In the genomic region with DNA sequence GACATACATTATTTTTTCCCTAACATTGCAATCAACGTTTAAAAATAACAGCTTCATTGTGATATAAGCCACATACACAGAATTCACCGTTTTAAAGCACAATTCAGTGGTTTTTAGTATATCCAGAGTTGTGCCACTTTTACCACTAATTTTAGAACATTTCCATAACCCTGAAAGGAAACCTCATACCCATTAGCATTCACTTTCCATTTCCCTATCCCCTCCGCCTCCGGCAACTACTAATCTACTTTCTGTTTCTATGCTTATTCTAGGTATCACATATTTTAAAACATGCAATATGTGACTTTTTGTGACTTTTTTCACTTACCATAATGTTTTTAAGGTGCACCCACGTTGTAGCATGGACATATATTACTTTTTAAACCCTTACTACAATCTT, we compare ENCODE assay signal across 1 cellular context.
TF ChIP-seq lines count a peak whose summit lies in the region.

No MANE protein-coding gene starts in this region.

TF ChIP-seq in HepG2, 621 proteins besides CTCF, POLR2A, EP300 and RAD21:
- TF ChIP-seq, protein P1, sequence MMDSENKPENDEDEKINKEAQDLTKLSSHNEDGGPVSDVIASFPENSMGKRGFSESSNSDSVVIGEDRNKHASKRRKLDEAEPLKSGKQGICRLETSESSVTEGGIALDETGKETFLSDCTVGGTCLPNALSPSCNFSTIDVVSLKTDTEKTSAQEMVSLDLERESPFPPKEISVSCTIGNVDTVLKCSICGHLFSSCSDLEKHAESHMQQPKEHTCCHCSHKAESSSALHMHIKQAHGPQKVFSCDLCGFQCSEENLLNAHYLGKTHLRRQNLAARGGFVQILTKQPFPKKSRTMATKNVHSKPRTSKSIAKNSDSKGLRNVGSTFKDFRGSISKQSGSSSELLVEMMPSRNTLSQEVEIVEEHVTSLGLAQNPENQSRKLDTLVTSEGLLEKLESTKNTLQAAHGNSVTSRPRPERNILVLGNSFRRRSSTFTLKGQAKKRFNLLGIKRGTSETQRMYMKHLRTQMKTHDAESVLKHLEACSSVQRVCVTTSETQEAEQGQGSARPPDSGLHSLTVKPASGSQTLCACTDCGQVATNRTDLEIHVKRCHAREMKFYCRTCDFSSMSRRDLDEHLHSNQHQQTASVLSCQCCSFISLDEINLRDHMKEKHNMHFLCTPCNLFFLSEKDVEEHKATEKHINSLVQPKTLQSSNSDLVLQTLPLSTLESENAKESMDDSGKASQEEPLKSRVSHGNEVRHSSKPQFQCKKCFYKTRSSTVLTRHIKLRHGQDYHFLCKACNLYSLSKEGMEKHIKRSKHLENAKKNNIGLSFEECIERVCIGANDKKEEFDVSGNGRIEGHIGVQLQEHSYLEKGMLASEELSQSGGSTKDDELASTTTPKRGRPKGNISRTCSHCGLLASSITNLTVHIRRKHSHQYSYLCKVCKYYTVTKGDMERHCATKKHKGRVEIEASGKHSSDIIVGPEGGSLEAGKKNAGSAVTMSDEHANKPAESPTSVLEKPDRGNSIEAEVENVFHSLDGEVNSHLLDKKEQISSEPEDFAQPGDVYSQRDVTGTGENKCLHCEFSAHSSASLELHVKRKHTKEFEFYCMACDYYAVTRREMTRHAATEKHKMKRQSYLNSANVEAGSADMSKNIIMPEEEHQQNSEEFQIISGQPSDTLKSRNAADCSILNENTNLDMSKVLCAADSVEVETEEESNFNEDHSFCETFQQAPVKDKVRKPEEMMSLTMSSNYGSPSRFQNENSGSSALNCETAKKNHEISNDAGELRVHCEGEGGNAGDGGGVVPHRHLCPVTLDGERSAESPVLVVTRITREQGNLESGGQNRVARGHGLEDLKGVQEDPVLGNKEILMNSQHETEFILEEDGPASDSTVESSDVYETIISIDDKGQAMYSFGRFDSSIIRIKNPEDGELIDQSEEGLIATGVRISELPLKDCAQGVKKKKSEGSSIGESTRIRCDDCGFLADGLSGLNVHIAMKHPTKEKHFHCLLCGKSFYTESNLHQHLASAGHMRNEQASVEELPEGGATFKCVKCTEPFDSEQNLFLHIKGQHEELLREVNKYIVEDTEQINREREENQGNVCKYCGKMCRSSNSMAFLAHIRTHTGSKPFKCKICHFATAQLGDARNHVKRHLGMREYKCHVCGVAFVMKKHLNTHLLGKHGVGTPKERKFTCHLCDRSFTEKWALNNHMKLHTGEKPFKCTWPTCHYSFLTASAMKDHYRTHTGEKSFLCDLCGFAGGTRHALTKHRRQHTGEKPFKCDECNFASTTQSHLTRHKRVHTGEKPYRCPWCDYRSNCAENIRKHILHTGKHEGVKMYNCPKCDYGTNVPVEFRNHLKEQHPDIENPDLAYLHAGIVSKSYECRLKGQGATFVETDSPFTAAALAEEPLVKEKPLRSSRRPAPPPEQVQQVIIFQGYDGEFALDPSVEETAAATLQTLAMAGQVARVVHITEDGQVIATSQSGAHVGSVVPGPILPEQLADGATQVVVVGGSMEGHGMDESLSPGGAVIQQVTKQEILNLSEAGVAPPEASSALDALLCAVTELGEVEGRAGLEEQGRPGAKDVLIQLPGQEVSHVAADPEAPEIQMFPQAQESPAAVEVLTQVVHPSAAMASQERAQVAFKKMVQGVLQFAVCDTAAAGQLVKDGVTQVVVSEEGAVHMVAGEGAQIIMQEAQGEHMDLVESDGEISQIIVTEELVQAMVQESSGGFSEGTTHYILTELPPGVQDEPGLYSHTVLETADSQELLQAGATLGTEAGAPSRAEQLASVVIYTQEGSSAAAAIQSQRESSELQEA (CRISPR knock-in tag; IDR thresholded peaks at IDR 0.05; ENCODE audit: not compliant biosample characterization) = no peak
- TF ChIP-seq HNRNPLL (IDR thresholded peaks at IDR 0.05; ENCODE audit: low read depth, low read length, poor library complexity, severe bottlenecking) = no peak
- no peak for TF ChIP-seq HNRNPH1 (optimal IDR thresholded peaks at IDR 0.05; ENCODE audit: low read depth, low read length)
- TF ChIP-seq, protein P2, sequence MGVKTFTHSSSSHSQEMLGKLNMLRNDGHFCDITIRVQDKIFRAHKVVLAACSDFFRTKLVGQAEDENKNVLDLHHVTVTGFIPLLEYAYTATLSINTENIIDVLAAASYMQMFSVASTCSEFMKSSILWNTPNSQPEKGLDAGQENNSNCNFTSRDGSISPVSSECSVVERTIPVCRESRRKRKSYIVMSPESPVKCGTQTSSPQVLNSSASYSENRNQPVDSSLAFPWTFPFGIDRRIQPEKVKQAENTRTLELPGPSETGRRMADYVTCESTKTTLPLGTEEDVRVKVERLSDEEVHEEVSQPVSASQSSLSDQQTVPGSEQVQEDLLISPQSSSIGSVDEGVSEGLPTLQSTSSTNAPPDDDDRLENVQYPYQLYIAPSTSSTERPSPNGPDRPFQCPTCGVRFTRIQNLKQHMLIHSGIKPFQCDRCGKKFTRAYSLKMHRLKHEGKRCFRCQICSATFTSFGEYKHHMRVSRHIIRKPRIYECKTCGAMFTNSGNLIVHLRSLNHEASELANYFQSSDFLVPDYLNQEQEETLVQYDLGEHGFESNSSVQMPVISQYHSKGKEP (CRISPR knock-in tag; IDR thresholded peaks at IDR 0.05) = no peak
- no peak for TF ChIP-seq EED (CRISPR knock-in tag; IDR thresholded peaks at IDR 0.05)
- TF ChIP-seq, protein P3, sequence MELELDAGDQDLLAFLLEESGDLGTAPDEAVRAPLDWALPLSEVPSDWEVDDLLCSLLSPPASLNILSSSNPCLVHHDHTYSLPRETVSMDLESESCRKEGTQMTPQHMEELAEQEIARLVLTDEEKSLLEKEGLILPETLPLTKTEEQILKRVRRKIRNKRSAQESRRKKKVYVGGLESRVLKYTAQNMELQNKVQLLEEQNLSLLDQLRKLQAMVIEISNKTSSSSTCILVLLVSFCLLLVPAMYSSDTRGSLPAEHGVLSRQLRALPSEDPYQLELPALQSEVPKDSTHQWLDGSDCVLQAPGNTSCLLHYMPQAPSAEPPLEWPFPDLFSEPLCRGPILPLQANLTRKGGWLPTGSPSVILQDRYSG (CRISPR knock-in tag; IDR thresholded peaks at IDR 0.05) = no peak
- no peak for TF ChIP-seq MED1 (CRISPR knock-in tag; IDR thresholded peaks at IDR 0.05)
- TF ChIP-seq, protein P4, sequence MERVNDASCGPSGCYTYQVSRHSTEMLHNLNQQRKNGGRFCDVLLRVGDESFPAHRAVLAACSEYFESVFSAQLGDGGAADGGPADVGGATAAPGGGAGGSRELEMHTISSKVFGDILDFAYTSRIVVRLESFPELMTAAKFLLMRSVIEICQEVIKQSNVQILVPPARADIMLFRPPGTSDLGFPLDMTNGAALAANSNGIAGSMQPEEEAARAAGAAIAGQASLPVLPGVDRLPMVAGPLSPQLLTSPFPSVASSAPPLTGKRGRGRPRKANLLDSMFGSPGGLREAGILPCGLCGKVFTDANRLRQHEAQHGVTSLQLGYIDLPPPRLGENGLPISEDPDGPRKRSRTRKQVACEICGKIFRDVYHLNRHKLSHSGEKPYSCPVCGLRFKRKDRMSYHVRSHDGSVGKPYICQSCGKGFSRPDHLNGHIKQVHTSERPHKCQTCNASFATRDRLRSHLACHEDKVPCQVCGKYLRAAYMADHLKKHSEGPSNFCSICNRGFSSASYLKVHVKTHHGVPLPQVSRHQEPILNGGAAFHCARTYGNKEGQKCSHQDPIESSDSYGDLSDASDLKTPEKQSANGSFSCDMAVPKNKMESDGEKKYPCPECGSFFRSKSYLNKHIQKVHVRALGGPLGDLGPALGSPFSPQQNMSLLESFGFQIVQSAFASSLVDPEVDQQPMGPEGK (CRISPR knock-in tag; IDR thresholded peaks at IDR 0.05) = no peak
- no peak for TF ChIP-seq ZNF790 (CRISPR knock-in tag; IDR thresholded peaks at IDR 0.05; ENCODE audit: borderline replicate concordance)
- no peak for TF ChIP-seq GATAD2A (CRISPR knock-in tag; IDR thresholded peaks at IDR 0.05)
- TF ChIP-seq, protein P5, sequence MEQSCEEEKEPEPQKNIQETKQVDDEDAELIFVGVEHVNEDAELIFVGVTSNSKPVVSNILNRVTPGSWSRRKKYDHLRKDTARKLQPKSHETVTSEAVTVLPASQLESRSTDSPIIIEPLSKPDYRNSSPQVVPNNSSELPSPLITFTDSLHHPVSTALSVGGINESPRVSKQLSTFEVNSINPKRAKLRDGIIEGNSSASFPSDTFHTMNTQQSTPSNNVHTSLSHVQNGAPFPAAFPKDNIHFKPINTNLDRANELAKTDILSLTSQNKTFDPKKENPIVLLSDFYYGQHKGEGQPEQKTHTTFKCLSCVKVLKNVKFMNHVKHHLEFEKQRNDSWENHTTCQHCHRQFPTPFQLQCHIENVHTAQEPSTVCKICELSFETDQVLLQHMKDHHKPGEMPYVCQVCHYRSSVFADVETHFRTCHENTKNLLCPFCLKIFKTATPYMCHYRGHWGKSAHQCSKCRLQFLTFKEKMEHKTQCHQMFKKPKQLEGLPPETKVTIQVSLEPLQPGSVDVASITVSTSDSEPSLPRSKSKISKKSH (CRISPR knock-in tag; IDR thresholded peaks at IDR 0.05; ENCODE audit: borderline replicate concordance) = no peak
- no peak for TF ChIP-seq KLF16 (CRISPR knock-in tag; IDR thresholded peaks at IDR 0.05)
- TF ChIP-seq ZNF766 (CRISPR knock-in tag; IDR thresholded peaks at IDR 0.05; ENCODE audit: borderline replicate concordance) = no peak
- TF ChIP-seq SOX6 (IDR thresholded peaks at IDR 0.05) = no peak
- TF ChIP-seq SOX6 (CRISPR knock-in tag; IDR thresholded peaks at IDR 0.05) = no peak
